ENCODE assay signal across 27 cellular contexts in the genomic region with DNA sequence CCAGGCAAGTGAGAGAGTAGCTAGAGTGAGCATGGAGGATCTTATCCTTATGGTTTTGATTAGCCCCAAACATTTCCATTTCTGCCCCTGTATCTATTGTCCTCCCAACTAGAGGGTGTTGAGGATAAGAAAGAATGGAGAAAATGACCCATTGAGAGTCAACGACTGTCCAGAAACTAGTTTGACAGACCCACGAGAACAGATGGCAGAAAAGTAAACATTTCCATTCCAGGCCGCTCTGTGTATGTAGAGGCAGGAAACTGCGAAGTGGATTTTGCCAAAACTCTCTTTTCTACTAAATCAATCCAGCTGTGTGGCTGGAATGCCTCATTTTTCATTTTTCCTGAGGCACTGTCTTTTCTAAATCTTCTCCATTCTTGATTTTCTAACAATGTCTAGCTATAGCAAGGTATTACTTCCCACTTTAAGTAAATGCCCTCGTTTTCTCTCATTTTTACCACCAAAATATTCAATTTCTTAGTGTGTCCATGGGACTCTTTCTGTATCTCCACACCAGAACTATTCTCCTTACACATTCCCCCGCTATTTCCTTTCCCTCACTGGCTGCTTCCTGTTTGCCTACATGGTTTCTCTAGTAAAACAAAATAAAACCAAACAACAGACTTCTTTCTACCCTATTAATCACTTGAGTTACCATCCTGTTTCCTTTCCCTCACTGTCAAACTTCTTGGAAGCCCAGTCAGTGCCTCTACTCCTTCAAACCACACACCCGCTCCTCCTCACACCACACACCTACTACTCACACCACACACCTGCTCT. TPM values are rescaled to one million over a fixed set of nuclear protein-coding genes. Genes with fewer than 3 reads are reported as not detected.
DNase-seq lines count a peak whose midpoint lies in the region; ATAC-seq, FAIRE-seq and TF ChIP-seq lines count a peak whose summit lies in the region.
"Had no signal": no experiment of that assay in that cellular context is flagged by ENCODE, and none has a peak within 500 bp of the region (broad histone marks: within the 10 kb centered on the region; RNA-seq: fewer than 3 reads in every experiment).

No MANE protein-coding gene starts in this region.

- no peaks in the 10 kb centered on the region for H3K27me3 Mint-ChIP-seq in astrocyte (ENCODE audit: low read depth, unreplicated experiment)
- H3K27me3 Mint-ChIP-seq: activated naive CD4-positive, alpha-beta T cell treated with anti-CD3 and anti-CD28 coated beads, Interleukin-2, amount 10 ng/mL, durations not matched to agents 7 days and 5 days had no signal

- no peak for ATAC-seq in GM18868 (IDR thresholded peaks at IDR 0.05; ENCODE audit: unreplicated experiment)
- ATAC-seq in GM21619 (IDR thresholded peaks at IDR 0.05; ENCODE audit: unreplicated experiment), result no peak
- no peak for ATAC-seq in GM18873 (IDR thresholded peaks at IDR 0.05; ENCODE audit: low FRiP score, unreplicated experiment)
- ATAC-seq: activated CD8-positive, alpha-beta T cell treated with anti-CD3 and anti-CD28 coated beads, Interleukin-2, amount 10 ng/mL, durations not matched to agents 7 days and 5 days; GM23338; HepG2 had no signal

- CTCF ChIA-PET in AG04450 (lab: Charles Lee), result no interaction called here

- H3K79me2 ChIP-seq in astrocyte (ENCODE audit: insufficient read depth, low read length), result no peaks in the 10 kb centered on the region

- peaks cover 6% of the 10 kb centered on the region for H3K4me1 ChIP-seq in astrocyte (ENCODE audit: insufficient read depth, low read length)
- H3K4me1 ChIP-seq: prostate gland had no signal

- no peak overlapping the region for H2AFZ ChIP-seq in astrocyte (ENCODE audit: low read depth, low read length)
- H2AFZ ChIP-seq: GM23338 had no signal

- H3K9ac ChIP-seq in astrocyte (ENCODE audit: low read length), result no peak overlapping the region

- peaks cover 4% of the 10 kb centered on the region for H3K4me1 Mint-ChIP-seq in astrocyte (ENCODE audit: low read depth, unreplicated experiment)
- H3K4me1 Mint-ChIP-seq: activated naive CD4-positive, alpha-beta T cell treated with anti-CD3 and anti-CD28 coated beads, Interleukin-2, amount 10 ng/mL, durations not matched to agents 7 days and 5 days; CD4-positive, alpha-beta memory T cell; GM23338; nephron had no signal

- H3K4me3 ChIP-seq in AG04450 (ENCODE audit: low read depth, low read length) (no peak overlapping the region), astrocyte (ENCODE audit: insufficient read depth, low read depth, low read length) (no peak overlapping the region), fibroblast of villous mesenchyme (ENCODE audit: low read depth, low read length) (no peak overlapping the region)
- H3K4me3 ChIP-seq: GM23338, MG63, prostate gland, upper lobe of left lung had no signal

- H3K27ac ChIP-seq in AG04450 (ENCODE audit: low read depth, low read length) (peak overlapping the region; percentile 31), astrocyte (ENCODE audit: low read depth, low read length) (no peak overlapping the region)
- H3K27ac ChIP-seq: prostate gland, upper lobe of left lung had no signal

- POLR2A ChIA-PET in AG04450 (lab: Yijun Ruan, JAX), result no interaction called here

- H3K27ac Mint-ChIP-seq in astrocyte (ENCODE audit: unreplicated experiment), result no peak overlapping the region
- H3K27ac Mint-ChIP-seq: activated CD8-positive, alpha-beta T cell treated with anti-CD3 and anti-CD28 coated beads, Interleukin-2, amount 10 ng/mL, durations not matched to agents 7 days and 5 days; activated naive CD4-positive, alpha-beta T cell treated with anti-CD3 and anti-CD28 coated beads, Interleukin-2, amount 10 ng/mL, durations not matched to agents 7 days and 5 days; activated T-cell treated with anti-CD3 and anti-CD28 coated beads, Interleukin-2, amount 50 U/mL, for 24 hours; CD4-positive, alpha-beta memory T cell; GM23338; nephron had no signal

- no peak overlapping the region for H3K4me3 Mint-ChIP-seq in astrocyte (ENCODE audit: unreplicated experiment)
- H3K4me3 Mint-ChIP-seq: activated CD8-positive, alpha-beta T cell treated with anti-CD3 and anti-CD28 coated beads, Interleukin-2, amount 10 ng/mL, durations not matched to agents 7 days and 5 days; activated naive CD4-positive, alpha-beta T cell treated with anti-CD3 and anti-CD28 coated beads, Interleukin-2, amount 10 ng/mL, durations not matched to agents 7 days and 5 days; activated T-cell treated with anti-CD3 and anti-CD28 coated beads, Interleukin-2, amount 50 U/mL, for 24 hours; CD4-positive, alpha-beta memory T cell; GM23338; nephron had no signal

- no peaks in the 10 kb centered on the region for H3K27me3 ChIP-seq in AG04450 (ENCODE audit: control insufficient read depth, insufficient read depth, low read length)
- no peaks in the 10 kb centered on the region for H3K27me3 ChIP-seq in astrocyte (ENCODE audit: insufficient read depth, low read length)
- H3K27me3 ChIP-seq: upper lobe of left lung had no signal

- H3K9me3 ChIP-seq in AG04450 (ENCODE audit: control insufficient read depth, insufficient read depth, low read length) (no peaks in the 10 kb centered on the region), astrocyte (ENCODE audit: insufficient read depth, low read depth, low read length) (no peaks in the 10 kb centered on the region)
- H3K9me3 ChIP-seq: prostate gland, upper lobe of left lung had no signal

- no peak for FAIRE-seq in astrocyte (lab: Jason Lieb, UNC)

- H4K20me1 ChIP-seq in astrocyte (ENCODE audit: insufficient read depth, low read length), result no peaks in the 10 kb centered on the region

- no peaks in the 10 kb centered on the region for H3K36me3 ChIP-seq in astrocyte (ENCODE audit: insufficient read depth, low read length)
- H3K36me3 ChIP-seq: MG63, prostate gland, upper lobe of left lung had no signal

- DNase-seq in AG04450 (ENCODE audit: low read depth, low spot score) (peak; percentile 16), HCEC 1CT (peak; percentile 20), astrocyte (ENCODE audit: low read depth) (peak; percentile 16), fibroblast of villous mesenchyme (ENCODE audit: low read depth) (peak; percentile 26), mesenteric fat pad (ENCODE audit: low spot score) (no peak)
- DNase-seq: activated CD8-positive, alpha-beta T cell treated with anti-CD3 and anti-CD28 coated beads, Interleukin-2, amount 10 ng/mL, durations not matched to agents 7 days and 5 days; activated naive CD4-positive, alpha-beta T cell treated with anti-CD3 and anti-CD28 coated beads, Interleukin-2, amount 10 ng/mL, durations not matched to agents 7 days and 5 days; activated T-cell treated with anti-CD3 and anti-CD28 coated beads, Interleukin-2, amount 50 U/mL, for 24 hours; aorta; CD4-positive, alpha-beta memory T cell; mesendoderm; MG63; NCI-H146; NCI-H2171; NCI-H774; upper lobe of left lung had no signal

- no peaks in the 10 kb centered on the region for H3K36me3 Mint-ChIP-seq in astrocyte (ENCODE audit: low read depth, unreplicated experiment)
- H3K36me3 Mint-ChIP-seq: activated naive CD4-positive, alpha-beta T cell treated with anti-CD3 and anti-CD28 coated beads, Interleukin-2, amount 10 ng/mL, durations not matched to agents 7 days and 5 days; CD4-positive, alpha-beta memory T cell had no signal

- no peaks in the 10 kb centered on the region for H3K9me3 Mint-ChIP-seq in astrocyte (ENCODE audit: unreplicated experiment)
- H3K9me3 Mint-ChIP-seq: activated naive CD4-positive, alpha-beta T cell treated with anti-CD3 and anti-CD28 coated beads, Interleukin-2, amount 10 ng/mL, durations not matched to agents 7 days and 5 days; activated T-cell treated with anti-CD3 and anti-CD28 coated beads, Interleukin-2, amount 50 U/mL, for 24 hours; GM23338; nephron had no signal

- TF ChIP-seq CTCF in AG04450 (IDR thresholded peaks at IDR 0.05; ENCODE audit: low read depth, low read length) (no peak), astrocyte (IDR thresholded peaks at IDR 0.05; ENCODE audit: insufficient read depth, low read depth, low read length) (no peak), fibroblast of villous mesenchyme (IDR thresholded peaks at IDR 0.05; ENCODE audit: insufficient read depth, low read depth, low read length) (no peak)

- no peak overlapping the region for H3K4me2 ChIP-seq in astrocyte (ENCODE audit: low read length)
- H3K4me2 ChIP-seq: GM23338 had no signal

RNA-seq across cellular contexts. Expression of a gene that starts 5.5 kb away (rescaled TPM):
- polyA plus RNA-seq in AG04450 (2011; rRNA removed), result 0.04 TPM in 1 of 2 replicates, not detected in the other
- not detected in 2 replicates for polyA minus RNA-seq in AG04450 (2011; rRNA and poly(A)+ RNA removed)
- total RNA-seq in astrocyte, result not detected in 2 replicates
- total RNA-seq in fibroblast of villous mesenchyme, result under 0.01 TPM in 1 of 2 replicates, not detected in the other
- total RNA-seq in mesenteric fat pad, result 2.6 TPM
- total RNA-seq: A172; activated CD8-positive, alpha-beta T cell treated with anti-CD3 and anti-CD28 coated beads, Interleukin-2, amount 10 ng/mL, durations not matched to agents 7 days and 5 days; CD4-positive, alpha-beta memory T cell; chondrocyte; GM23338; HepG2; prostate gland; T-helper 2 cell treated with Interferon-gamma antibody and Interleukin-4, amounts not matched to agents 100 ng/mL and 5 ng/mL, for 36 hours had no signal
- polyA plus RNA-seq: CD4-positive, alpha-beta memory T cell; GM23338; HepG2 had no signal

RNA-seq across cellular contexts. Expression of a gene that starts 24.7 kb away (rescaled TPM):
- polyA plus RNA-seq in AG04450 (2011; rRNA removed), result not detected in 2 replicates
- polyA minus RNA-seq in AG04450 (2011; rRNA and poly(A)+ RNA removed), result not detected in 2 replicates
- total RNA-seq in astrocyte (not detected in 2 replicates), fibroblast of villous mesenchyme (0.97 TPM in 1 of 2 replicates, not detected in the other), mesenteric fat pad (not detected)
- total RNA-seq: A172; activated CD8-positive, alpha-beta T cell treated with anti-CD3 and anti-CD28 coated beads, Interleukin-2, amount 10 ng/mL, durations not matched to agents 7 days and 5 days; aorta; CD4-positive, alpha-beta memory T cell; chondrocyte; GM23338; HepG2; prostate gland; skeletal muscle tissue; T-helper 2 cell treated with Interferon-gamma antibody and Interleukin-4, amounts not matched to agents 100 ng/mL and 5 ng/mL, for 36 hours; upper lobe of left lung had no signal
- polyA plus RNA-seq: CD4-positive, alpha-beta memory T cell; GM23338; HepG2 had no signal

RNA-seq across cellular contexts. Expression of a gene that starts 50.2 kb away (rescaled TPM):
- polyA plus RNA-seq in AG04450 (2011; rRNA removed), result 0.87 and 0.97 TPM in 2 replicates
- polyA minus RNA-seq in AG04450 (2011; rRNA and poly(A)+ RNA removed), result 0.22 and 0.41 TPM in 2 replicates
- total RNA-seq in astrocyte (1.1 and 1.2 TPM in 2 replicates), fibroblast of villous mesenchyme (0.86 and 28.0 TPM in 2 replicates), mesenteric fat pad (not detected)
- total RNA-seq: activated CD8-positive, alpha-beta T cell treated with anti-CD3 and anti-CD28 coated beads, Interleukin-2, amount 10 ng/mL, durations not matched to agents 7 days and 5 days; aorta; CD4-positive, alpha-beta memory T cell; HepG2; skeletal muscle tissue; T-helper 2 cell treated with Interferon-gamma antibody and Interleukin-4, amounts not matched to agents 100 ng/mL and 5 ng/mL, for 36 hours had no signal
- polyA plus RNA-seq: CD4-positive, alpha-beta memory T cell; GM23338 had no signal
